ENCODE assay signal across 23 cellular contexts in the genomic region with DNA sequence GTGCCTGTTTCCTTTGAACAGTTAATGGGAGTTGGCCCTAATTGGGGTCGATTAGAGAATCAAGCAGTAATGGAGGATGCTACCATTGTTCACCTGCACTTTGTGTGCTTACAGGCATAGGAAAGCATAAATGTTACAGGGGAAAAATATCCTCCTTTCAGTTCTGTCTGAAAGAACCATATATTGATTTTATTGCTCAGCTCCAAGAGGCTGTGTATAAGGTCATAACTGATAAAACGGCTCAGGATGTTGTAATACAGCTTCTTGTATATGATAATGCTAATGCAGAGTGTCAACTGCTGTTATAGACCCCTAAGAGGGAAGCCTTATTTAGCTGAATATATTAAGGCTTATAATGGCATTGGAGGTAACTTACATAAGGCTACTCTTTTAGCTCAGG.
"Had no signal": no experiment of that assay in that cellular context is flagged by ENCODE, and none has a peak within 500 bp of the region (broad histone marks: within the 10 kb centered on the region; RNA-seq: fewer than 3 reads in every experiment).

No MANE protein-coding gene starts in this region.

- H3K27ac ChIP-seq: adrenal gland, SJSA1 had no signal

- DNase-seq: activated CD4-positive, alpha-beta T cell treated with anti-CD3 and anti-CD28 coated beads for 48 hours; activated CD4-positive, alpha-beta T cell treated with anti-CD3 and anti-CD28 coated beads, Interleukin-2, amount 50 U/mL, for 4 hours; activated CD4-positive, CD25-positive, alpha-beta regulatory T cell treated with anti-CD3 and anti-CD28 coated beads, Interleukin-2, amount 50 U/mL, for 72 hours; activated CD8-positive, alpha-beta memory T cell treated with anti-CD3 and anti-CD28 coated beads, Interleukin-2, amount 50 U/mL, for 48 hours; activated CD8-positive, alpha-beta T cell treated with anti-CD3 and anti-CD28 coated beads, Interleukin-2, amount 10 ng/mL, durations not matched to agents 7 days and 5 days; activated naive CD4-positive, alpha-beta T cell treated with anti-CD3 and anti-CD28 coated beads, Interleukin-2, amount 50 U/mL, for 16 hours; activated naive CD8-positive, alpha-beta T cell treated with anti-CD3 and anti-CD28 coated beads, Interleukin-2, amount 10 ng/mL, durations not matched to agents 7 days and 5 days; activated T-cell treated with anti-CD3 and anti-CD28 coated beads, Interleukin-2, amount 50 U/mL, for 1 hour; adrenal gland; anterior cingulate cortex; Karpas-422; NCI-H187; NCI-H2081; NCI-H2171; NCI-H2227 treated with DMSO at 0.1 percent for 48 hours; NCI-H446 treated with DMSO at 0.1 percent for 48 hours; NCI-H524 treated with DMSO at 0.1 percent for 48 hours; NK-92 treated with Interleukin-12 subunit alpha and Interleukin-12 subunit beta, amount 100 ng/mL, for 24 hours; Peyer's patch; SHP77 had no signal

- H3K27me3 Mint-ChIP-seq: activated naive CD8-positive, alpha-beta T cell treated with anti-CD3 and anti-CD28 coated beads, Interleukin-2, amount 10 ng/mL, durations not matched to agents 7 days and 5 days had no signal

- H3K4me3 Mint-ChIP-seq: activated CD8-positive, alpha-beta T cell treated with anti-CD3 and anti-CD28 coated beads, Interleukin-2, amount 10 ng/mL, durations not matched to agents 7 days and 5 days; activated naive CD8-positive, alpha-beta T cell treated with anti-CD3 and anti-CD28 coated beads, Interleukin-2, amount 10 ng/mL, durations not matched to agents 7 days and 5 days; T-helper 1 cell treated with Interleukin-12 subunit alpha and Interleukin-12 subunit beta and Interleukin-4 antibody, amounts not matched to agents 30 μg/mL and 1 μg/mL, for 36 hours; WTC11 had no signal

- H3K27ac Mint-ChIP-seq: activated CD8-positive, alpha-beta T cell treated with anti-CD3 and anti-CD28 coated beads, Interleukin-2, amount 10 ng/mL, durations not matched to agents 7 days and 5 days; activated naive CD8-positive, alpha-beta T cell treated with anti-CD3 and anti-CD28 coated beads, Interleukin-2, amount 10 ng/mL, durations not matched to agents 7 days and 5 days; T-helper 1 cell treated with Interleukin-12 subunit alpha and Interleukin-12 subunit beta and Interleukin-4 antibody, amounts not matched to agents 30 μg/mL and 1 μg/mL, for 36 hours had no signal

- H3K36me3 Mint-ChIP-seq: activated naive CD8-positive, alpha-beta T cell treated with anti-CD3 and anti-CD28 coated beads, Interleukin-2, amount 10 ng/mL, durations not matched to agents 7 days and 5 days had no signal

- H3K36me3 ChIP-seq: adrenal gland, Peyer's patch, SJSA1 had no signal

- ATAC-seq: activated CD8-positive, alpha-beta T cell treated with anti-CD3 and anti-CD28 coated beads, Interleukin-2, amount 10 ng/mL, durations not matched to agents 7 days and 5 days; WTC11 had no signal

- H3K27me3 ChIP-seq: adrenal gland, Peyer's patch, SJSA1 had no signal

- H3K4me1 ChIP-seq: SJSA1 had no signal

- H3K4me3 ChIP-seq: adrenal gland, Peyer's patch, SJSA1 had no signal
